Comparison of ENCODE assay signal across 18 cellular contexts in the genomic region with DNA sequence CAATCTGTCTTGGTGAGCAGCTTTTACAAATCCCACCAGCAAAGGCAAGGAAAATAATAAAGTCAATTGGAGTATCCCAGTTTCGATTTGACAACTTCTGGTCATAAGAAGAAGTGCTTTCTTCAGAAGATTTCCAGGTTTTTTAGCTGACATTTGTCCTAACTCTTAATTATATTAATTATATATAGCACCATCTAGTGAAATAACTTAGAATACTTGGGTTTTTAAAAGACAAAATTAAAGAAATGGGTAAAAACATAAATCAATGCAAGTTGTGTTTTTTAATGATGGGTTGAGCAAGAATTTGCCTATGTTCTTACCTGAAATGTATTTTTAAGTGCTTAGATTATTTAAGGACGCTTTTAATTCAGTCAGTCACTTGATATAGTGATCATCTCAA.
"Had no signal": no experiment of that assay in that cellular context is flagged by ENCODE, and none has a peak within 500 bp of the region (broad histone marks: within the 10 kb centered on the region; RNA-seq: fewer than 3 reads in every experiment).

No MANE protein-coding gene starts in this region.

- H3K4me1 ChIP-seq: gastrocnemius medialis, heart left ventricle, stomach, testis, upper lobe of right lung had no signal

- DNase-seq: activated CD4-positive, alpha-beta memory T cell treated with anti-CD3 and anti-CD28 coated beads for 36 hours; activated CD4-positive, alpha-beta T cell treated with anti-CD3 and anti-CD28 coated beads for 36 hours; activated CD8-positive, alpha-beta memory T cell treated with anti-CD3 and anti-CD28 coated beads, Interleukin-2, amount 10 ng/mL, durations not matched to agents 7 days and 5 days; activated naive CD4-positive, alpha-beta T cell treated with anti-CD3 and anti-CD28 coated beads, Interleukin-2, amount 50 U/mL, for 16 hours; activated T-cell treated with anti-CD3 and anti-CD28 coated beads, Interleukin-2, amount 50 U/mL, for 1 hour; caudate nucleus; effector CD4-positive, alpha-beta T cell; gastrocnemius medialis; heart left ventricle; left cardiac atrium; midbrain; stimulated activated CD4-positive, alpha-beta T cell treated with anti-CD3 and anti-CD28 coated beads, Interleukin-12 subunit alpha, Interleukin-12 subunit beta, amount 100 ng/mL, for 4 hours; stimulated activated CD4-positive, alpha-beta T cell treated with anti-CD3 and anti-CD28 coated beads, Interleukin-2, amount 100 ng/mL, for 24 hours; stomach; testis; upper lobe of right lung had no signal

- ATAC-seq: activated CD4-positive, alpha-beta T cell treated with anti-CD3 and anti-CD28 coated beads for 36 hours; activated CD8-positive, alpha-beta memory T cell treated with anti-CD3 and anti-CD28 coated beads, Interleukin-2, amount 10 ng/mL, durations not matched to agents 7 days and 5 days; gastrocnemius medialis; heart left ventricle; left cardiac atrium; upper lobe of right lung had no signal

- H3K36me3 ChIP-seq: gastrocnemius medialis, heart left ventricle, stomach, upper lobe of right lung had no signal

- H3K27me3 ChIP-seq: gastrocnemius medialis, heart left ventricle, stomach, testis, upper lobe of right lung had no signal

- H3K9me3 ChIP-seq: testis had no signal

- H3K27ac ChIP-seq: coronary artery, gastrocnemius medialis, heart left ventricle, stomach, testis, upper lobe of right lung had no signal

- H3K4me3 ChIP-seq: coronary artery, gastrocnemius medialis, heart left ventricle, lung, stomach, testis, upper lobe of right lung had no signal
